In genomic region chr10:126459878-126460481, GRCh38 we compare ENCODE assay signal across 11 cellular contexts.
DNase-seq lines count a peak whose midpoint lies in the region; ATAC-seq and TF ChIP-seq lines count a peak whose summit lies in the region.
"Had no signal": no experiment of that assay in that cellular context is flagged by ENCODE, and none has a peak within 500 bp of the region (broad histone marks: within the 10 kb centered on the region; RNA-seq: fewer than 3 reads in every experiment).

No MANE protein-coding gene starts in this region.

- in situ Hi-C loops in GM23248 (cut with MboI): no loop called here

- H3K4me3 ChIP-seq in GM23248 (no peak overlapping the region), SK-N-SH (ENCODE audit: low read depth in 2 of 2, low read length in 1 of 2) (no peak overlapping the region)

- WGBS in GM23248 (ENCODE audit: low coverage in 1 of 2, low lambda C conversion rate in 2 of 2, missing lambda C conversion rate in 2 of 2), 2 experiments: 30 to 34% methylated on average over 6 of the region's 6 CpGs
- WGBS in SK-N-SH (ENCODE audit: low lambda C conversion rate): 58% methylated on average over 6 of the region's 6 CpGs

- peak; percentile 71 for ATAC-seq in foreskin keratinocyte
- ATAC-seq in GM18511 (IDR thresholded peaks at IDR 0.05; ENCODE audit: unreplicated experiment): no peak

- H3F3A ChIP-seq in GM23248 (ENCODE audit: insufficient read depth) (peaks cover 23% of the 10 kb centered on the region), SK-N-SH (replicated peaks; ENCODE audit: insufficient read depth) (no peaks in the 10 kb centered on the region)

- H3K4me1 ChIP-seq in GM23248 (ENCODE audit: insufficient read depth): peaks cover 25% of the 10 kb centered on the region
- H3K4me1 ChIP-seq in SK-N-SH (ENCODE audit: control insufficient read depth in 1 of 2, insufficient read depth in 2 of 2, low read depth in 1 of 2, low read length in 1 of 2): peaks cover 0 to 18% of the 10 kb centered on the region in 2 experiments; a peak in 2 of 4 replicates
- H3K4me1 ChIP-seq in foreskin keratinocyte: no peaks in the 10 kb centered on the region

- H3K4me2 ChIP-seq in GM23248 (ENCODE audit: unreplicated experiment) (peak overlapping the region; percentile 38), SK-N-SH (no peak overlapping the region)

- no peaks in the 10 kb centered on the region for H3K9me3 ChIP-seq in GM23248 (ENCODE audit: low read depth)
- H3K9me3 ChIP-seq in SK-N-SH: no peaks in the 10 kb centered on the region
- H3K9me3 ChIP-seq: neutrophil had no signal

- CTCF ChIA-PET in SK-N-SH (lab: Yijun Ruan, JAX): interaction anchor here (0.7 to 1.2 kb wide), 2 partner anchors 31 to 44 kb away, joined by 3 read pairs; no protein-coding TSS in a partner anchor

- H3K36me3 ChIP-seq in GM23248 (ENCODE audit: low read depth) (no peaks in the 10 kb centered on the region), SK-N-SH (replicated peaks in 1 of 2; ENCODE audit: control insufficient read depth in 1 of 2, insufficient read depth in 2 of 2, low read length in 1 of 2) (no peaks in the 10 kb centered on the region)
- H3K36me3 ChIP-seq: neutrophil had no signal

- H3K27me3 ChIP-seq in GM23248 (replicated peaks; ENCODE audit: insufficient read depth): no peaks in the 10 kb centered on the region
- H3K27me3 ChIP-seq in SK-N-SH (ENCODE audit: insufficient read depth): no peaks in the 10 kb centered on the region
- no peaks in the 10 kb centered on the region for H3K27me3 ChIP-seq in foreskin keratinocyte
- H3K27me3 ChIP-seq: neutrophil had no signal

- H3K9me2 ChIP-seq in GM23248 (ENCODE audit: insufficient read depth) (no peaks in the 10 kb centered on the region), SK-N-SH (no peaks in the 10 kb centered on the region)

- POLR2A ChIA-PET in SK-N-SH (lab: Yijun Ruan, JAX): no interaction called here

- H4K20me1 ChIP-seq in GM23248 (ENCODE audit: insufficient read depth): no peaks in the 10 kb centered on the region
- H4K20me1 ChIP-seq in SK-N-SH (ENCODE audit: insufficient read depth): no peaks in the 10 kb centered on the region

- DNase-seq in 8988T: peak; percentile 61
- peak; percentile 96 for DNase-seq in GM23248
- DNase-seq in SK-N-SH: no peak
- DNase-seq in foreskin keratinocyte: peak; percentile 39 to 78
- no peak for DNase-seq in hippocampal formation (lab: John Stamatoyannopoulos, UW)
- no peak for DNase-seq in SKM-1 (lab: John Stamatoyannopoulos, UW; ENCODE audit: unreplicated experiment)
- no peak for DNase-seq in caudate nucleus (lab: John Stamatoyannopoulos, UW)
- DNase-seq: activated naive CD8-positive, alpha-beta T cell treated with anti-CD3 and anti-CD28 coated beads, Interleukin-2, amount 10 ng/mL, durations not matched to agents 7 days and 5 days had no signal

- H3K27ac ChIP-seq in GM23248 (peak overlapping the region; percentile 87), SK-N-SH (ENCODE audit: low read depth in 2 of 2, low read length in 1 of 2) (peak overlapping the region in 1 of 2 experiments; percentile 32; a peak in 1 of 4 replicates), foreskin keratinocyte (no peak overlapping the region), caudate nucleus (ENCODE audit: low read depth, low read length) (no peak overlapping the region)
- H3K27ac ChIP-seq: neutrophil, VCaP had no signal

- H2AFZ ChIP-seq in GM23248 (peak overlapping the region; percentile 32; the same call in 1 of the 2 replicates), SK-N-SH (ENCODE audit: low read depth) (no peak overlapping the region; the same call in 1 of the 2 replicates)

- no peak for TF ChIP-seq RAD21 in SK-N-SH (IDR thresholded peaks at IDR 0.05; ENCODE audit: low read length)

- peak in 1 of 2 experiments; percentile 40; a peak in 1 of 4 replicates for TF ChIP-seq EP300 in SK-N-SH (IDR thresholded peaks at IDR 0.05; ENCODE audit: borderline replicate concordance in 1 of 2, low read depth in 1 of 2, low read length in 1 of 2)

- TF ChIP-seq CTCF in SK-N-SH (IDR thresholded peaks at IDR 0.05) (no peak), foreskin keratinocyte (conservative IDR thresholded peaks at IDR 0.05) (no peak)

- no peaks in the 10 kb centered on the region for H3K79me2 ChIP-seq in GM23248 (ENCODE audit: insufficient read depth)
- H3K79me2 ChIP-seq in SK-N-SH (ENCODE audit: insufficient read depth): no peaks in the 10 kb centered on the region

- peak overlapping the region; percentile 53 for H3K9ac ChIP-seq in GM23248
- H3K9ac ChIP-seq in SK-N-SH: no peak overlapping the region

TF ChIP-seq in SK-N-SH, 30 proteins besides CTCF, POLR2A, EP300 and RAD21:
- no peak for TF ChIP-seq YY1 (IDR thresholded peaks at IDR 0.05; ENCODE audit: low read depth)
- peak; percentile 62; the same call in 1 of the 2 replicates for TF ChIP-seq FOSL2 (IDR thresholded peaks at IDR 0.05; ENCODE audit: borderline replicate concordance, low read depth)
- TF ChIP-seq ZBTB33 (IDR thresholded peaks at IDR 0.05; ENCODE audit: borderline replicate concordance, low read depth): no peak
- TF ChIP-seq JUND (IDR thresholded peaks at IDR 0.05): peak; percentile 60
- TF ChIP-seq SMC3 (IDR thresholded peaks at IDR 0.05; ENCODE audit: low read depth, low read length): no peak
- peak; percentile 64 for TF ChIP-seq TCF12 (IDR thresholded peaks at IDR 0.05)
- TF ChIP-seq MXI1 (IDR thresholded peaks at IDR 0.05; ENCODE audit: low read depth, low read length): no peak
- 0 out of 2 replicates have a peak, but pooled peaks have one; percentile 45 for TF ChIP-seq ELF1 (IDR thresholded peaks at IDR 0.05)
- TF ChIP-seq MAX (IDR thresholded peaks at IDR 0.05; ENCODE audit: low read depth): peak; percentile 53; the same call in 1 of the 2 replicates
- TF ChIP-seq TAF1 (IDR thresholded peaks at IDR 0.05; ENCODE audit: borderline replicate concordance, low read depth, low read length): no peak
- TF ChIP-seq TEAD4 (IDR thresholded peaks at IDR 0.05; ENCODE audit: borderline replicate concordance, insufficient read depth): peak; percentile 42; the same call in 1 of the 2 replicates
- TF ChIP-seq PBX3 (IDR thresholded peaks at IDR 0.05): peak; percentile 76
- TF ChIP-seq NFIC (IDR thresholded peaks at IDR 0.05; ENCODE audit: borderline replicate concordance): peak; percentile 51; the same call in 1 of the 2 replicates

Comparison
In these comparisons a context has a peak if more than half of its experiments do, and no peak if none do; other contexts are left out.
1. DNase-seq: peak in 8988T (single experiment), GM23248 (single experiment) and foreskin keratinocyte (2 of 2); none in SK-N-SH (single experiment), hippocampal formation (0 of 2), SKM-1 (single experiment) and caudate nucleus (0 of 61).